21 cellular contexts compared by ENCODE assay signal in the genomic region with DNA sequence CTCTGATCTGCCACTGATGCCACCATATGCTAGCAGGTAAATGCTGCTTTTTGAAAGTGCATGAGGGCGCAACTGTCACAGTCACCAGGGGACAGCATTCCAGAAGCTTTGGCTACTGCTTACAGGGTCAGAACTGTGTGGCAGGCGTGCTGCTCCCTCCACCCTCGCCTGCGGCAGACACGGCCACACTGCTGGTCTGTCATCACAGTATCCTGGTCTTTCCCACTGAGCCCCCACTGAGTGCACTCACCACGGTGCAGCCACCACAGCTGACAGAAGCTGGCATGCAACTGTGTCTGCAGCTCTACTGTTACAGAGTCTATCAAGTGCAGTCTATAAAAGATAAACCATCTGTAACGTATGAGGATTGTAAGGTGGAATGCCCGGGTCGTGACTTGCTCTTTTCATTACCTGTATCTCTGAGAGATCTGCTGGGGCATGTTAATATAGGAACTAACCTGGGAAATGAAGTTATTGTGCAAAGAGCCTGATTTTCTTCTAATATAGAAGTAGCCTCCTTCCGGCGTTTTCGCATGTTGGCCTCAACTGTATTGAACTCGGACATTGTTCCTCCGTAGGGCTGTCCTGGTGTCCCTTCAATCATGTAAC. TPM values are rescaled to one million over a fixed set of nuclear protein-coding genes. Genes with fewer than 3 reads are reported as not detected.
DNase-seq lines count a peak whose midpoint lies in the region; ATAC-seq, FAIRE-seq and TF ChIP-seq lines count a peak whose summit lies in the region.
"Had no signal": no experiment of that assay in that cellular context is flagged by ENCODE, and none has a peak within 500 bp of the region (broad histone marks: within the 10 kb centered on the region; RNA-seq: fewer than 3 reads in every experiment).

No MANE protein-coding gene starts in this region.

- peaks cover 14 to 33% of the 10 kb centered on the region in 2 experiments for H3K36me3 ChIP-seq in HepG2 (replicated peaks in 1 of 2; ENCODE audit: control insufficient read depth in 1 of 2, insufficient read depth in 2 of 2, low read length in 2 of 2)
- H3K36me3 ChIP-seq in right lobe of liver = peaks cover 0 to 29% (median 5%) of the 10 kb centered on the region in 4 donors
- peaks cover 0 to 52% (median 2%) of the 10 kb centered on the region in 9 donors for H3K36me3 ChIP-seq in heart right ventricle
- peaks cover 5 to 9% of the 10 kb centered on the region in 2 donors for H3K36me3 ChIP-seq in thyroid gland

- H3K4me2 ChIP-seq in HepG2 (ENCODE audit: low read depth, low read length) = no peak overlapping the region
- H3K4me2 ChIP-seq: BLaER1, KMS-11, PC-9 had no signal

- no peaks in the 10 kb centered on the region for H3K9me3 Mint-ChIP-seq in neural crest cell
- H3K9me3 Mint-ChIP-seq in activated CD4-positive, alpha-beta T cell treated with anti-CD3 and anti-CD28 coated beads for 36 hours (ENCODE audit: low read depth) = no peaks in the 10 kb centered on the region
- H3K9me3 Mint-ChIP-seq: CD4-positive, CD25-positive, alpha-beta regulatory T cell; IgD-negative memory B cell had no signal

- no peak overlapping the region for H3K9ac ChIP-seq in HepG2 (ENCODE audit: insufficient read depth, low read depth, low read length)
- H3K9ac ChIP-seq: BLaER1, KMS-11 had no signal

- CTCF ChIA-PET in HepG2 (lab: Yijun Ruan, JAX; ENCODE audit: low intra/inter-chr PET ratio, low total read pairs) = no interaction called here
- CTCF ChIA-PET in activated CD4-positive, alpha-beta T cell treated with anti-CD3 and anti-CD28 coated beads for 36 hours (lab: Charles Lee) = interaction anchor here (0.7 kb wide), 1 partner anchor 131 kb away, joined by 3 read pairs; no protein-coding TSS in a partner anchor

- H3K9me3 ChIP-seq in HepG2 (ENCODE audit: low read length) (no peaks in the 10 kb centered on the region), right lobe of liver (no peaks in the 10 kb centered on the region), heart right ventricle (no peaks in the 10 kb centered on the region), thyroid gland (no peaks in the 10 kb centered on the region)
- H3K9me3 ChIP-seq: BLaER1, HAP-1 had no signal

- WGBS in HepG2 (ENCODE audit: low lambda C conversion rate) = 96% methylated on average over 14 of the region's 14 CpGs
- WGBS in right lobe of liver (ENCODE audit: insufficient coverage, low coverage, low lambda C conversion rate, missing lambda C conversion rate) = 80% methylated on average over 6 of the region's 14 CpGs
- WGBS in heart right ventricle, 2 donors = 65 to 80% methylated on average over 14 of the region's 14 CpGs
- 86 to 90% methylated on average over 12 to 14 of the region's 14 CpGs for WGBS in thyroid gland, 2 donors

- TF ChIP-seq EP300 in HepG2 (IDR thresholded peaks at IDR 0.05; ENCODE audit: low read depth in 2 of 2, low read length in 2 of 2) (no peak), HepG2 (CRISPR knock-in tag; IDR thresholded peaks at IDR 0.05; ENCODE audit: borderline replicate concordance) (no peak)

- no peak for TF ChIP-seq RAD21 in HepG2 (CRISPR knock-in tag; IDR thresholded peaks at IDR 0.05)

- H3K36me3 Mint-ChIP-seq in neural crest cell (ENCODE audit: low read depth) = peaks cover 5% of the 10 kb centered on the region
- H3K36me3 Mint-ChIP-seq in activated CD4-positive, alpha-beta T cell treated with anti-CD3 and anti-CD28 coated beads for 36 hours (ENCODE audit: low read depth) = peaks cover 5% of the 10 kb centered on the region

- no peak for FAIRE-seq in HepG2 (lab: Jason Lieb, UNC)
- FAIRE-seq: A204.1, D721Med, GM18507 had no signal

- BruUV-seq in HepG2 (replicated peaks; lab: Mats Ljungman, UMichigan) = no TSS peak

- H3K4me1 ChIP-seq in HepG2 (ENCODE audit: insufficient read depth, low read length) = peaks cover 23% of the 10 kb centered on the region
- H3K4me1 ChIP-seq in right lobe of liver = peaks cover 2 to 51% (median 10%) of the 10 kb centered on the region in 4 donors
- peaks cover 0 to 46% (median 20%) of the 10 kb centered on the region in 9 donors for H3K4me1 ChIP-seq in heart right ventricle
- H3K4me1 ChIP-seq in thyroid gland = peaks cover 19 to 25% of the 10 kb centered on the region in 2 donors
- H3K4me1 ChIP-seq: BLaER1 had no signal

- no peak for TF ChIP-seq POLR2A in HepG2 (IDR thresholded peaks at IDR 0.05; ENCODE audit: insufficient read depth in 1 of 2, low read depth in 2 of 2, low read length in 2 of 2)
- TF ChIP-seq POLR2A in right lobe of liver (IDR thresholded peaks at IDR 0.05) = no peak
- TF ChIP-seq POLR2A in thyroid gland (IDR thresholded peaks at IDR 0.05) = no peak

- DNase-seq in HepG2 (ENCODE audit: low spot score) (no peak), right lobe of liver (no peak), heart right ventricle (no peak), neural crest cell (ENCODE audit: low read depth, low spot score) (no peak), thyroid gland (no peak)
- DNase-seq in activated CD4-positive, alpha-beta T cell treated with anti-CD3 and anti-CD28 coated beads for 36 hours = no peak
- DNase-seq: CD4-positive, CD25-positive, alpha-beta regulatory T cell; GOT3; MM.1S; NCI-H2029; NCI-H526 treated with DMSO at 0.1 percent for 48 hours; PC-9; SHP77 had no signal

- TF ChIP-seq CTCF in HepG2 (CRISPR knock-in tag; IDR thresholded peaks at IDR 0.05) (no peak), right lobe of liver (IDR thresholded peaks at IDR 0.05) (no peak), heart right ventricle (IDR thresholded peaks at IDR 0.05) (peak in 5 of 9 donors; percentile 14 to 47 (median 37)), neural crest cell (conservative IDR thresholded peaks at IDR 0.05) (no peak), thyroid gland (IDR thresholded peaks at IDR 0.05) (no peak)

- H3K27ac ChIP-seq in HepG2 (ENCODE audit: extremely low read length, insufficient read depth, low read length) = no peak overlapping the region
- H3K27ac ChIP-seq in right lobe of liver = no peak overlapping the region
- no peak overlapping the region for H3K27ac ChIP-seq in heart right ventricle
- no peak overlapping the region for H3K27ac ChIP-seq in thyroid gland
- H3K27ac ChIP-seq: BLaER1, KMS-11, PC-9 had no signal

- no peaks in the 10 kb centered on the region for H3K27me3 Mint-ChIP-seq in neural crest cell (ENCODE audit: low read depth)
- H3K27me3 Mint-ChIP-seq in activated CD4-positive, alpha-beta T cell treated with anti-CD3 and anti-CD28 coated beads for 36 hours = no peaks in the 10 kb centered on the region
- H3K27me3 Mint-ChIP-seq: CD4-positive, CD25-positive, alpha-beta regulatory T cell; IgD-negative memory B cell had no signal

- peaks cover 16% of the 10 kb centered on the region for H3K4me1 Mint-ChIP-seq in neural crest cell
- no peaks in the 10 kb centered on the region for H3K4me1 Mint-ChIP-seq in activated CD4-positive, alpha-beta T cell treated with anti-CD3 and anti-CD28 coated beads for 36 hours

- no peak overlapping the region for H2AFZ ChIP-seq in HepG2 (ENCODE audit: low read length)
- H2AFZ ChIP-seq: PC-9 had no signal

- POLR2A ChIA-PET in HepG2 (lab: Yijun Ruan, JAX) = no interaction called here
- POLR2A ChIA-PET in activated CD4-positive, alpha-beta T cell treated with anti-CD3 and anti-CD28 coated beads for 36 hours (lab: Charles Lee) = no interaction called here

- H3K4me3 Mint-ChIP-seq in neural crest cell = no peak overlapping the region
- no peak overlapping the region for H3K4me3 Mint-ChIP-seq in activated CD4-positive, alpha-beta T cell treated with anti-CD3 and anti-CD28 coated beads for 36 hours
- H3K4me3 Mint-ChIP-seq: CD4-positive, CD25-positive, alpha-beta regulatory T cell; IgD-negative memory B cell had no signal

- H3K4me3 ChIP-seq in HepG2 (replicated peaks in 1 of 3; ENCODE audit: insufficient read depth in 1 of 3, low read depth in 2 of 3, low read length in 3 of 3) = no peak overlapping the region
- H3K4me3 ChIP-seq in right lobe of liver = no peak overlapping the region
- no peak overlapping the region for H3K4me3 ChIP-seq in heart right ventricle
- H3K4me3 ChIP-seq in thyroid gland (replicated peaks in 1 of 3) = no peak overlapping the region
- H3K4me3 ChIP-seq: BLaER1, HAP-1, PC-9 had no signal

- in situ Hi-C loops in HepG2 (cut with HindIII; ENCODE audit: extremely low pct_ligation_motif_present, low pct_unique_long_range_greater_than_20kb) = no loop called here

- H4K20me1 ChIP-seq in HepG2 (ENCODE audit: insufficient read depth, low read length) = 0 out of 2 replicates have a peak, but pooled peaks cover 3% of the 10 kb centered on the region

- intact Hi-C loops in HepG2 (cut with micrococcal nuclease; ENCODE audit: unreplicated experiment) (no loop called here), right lobe of liver (cut with DNase I) (loop anchor here in 1 of 2 donors (10.0 kb wide), 1 partner anchor 134 kb away; no protein-coding TSS in a partner anchor), heart right ventricle (cut with DNase I) (loop anchor here in 1 of 10 donors (10.0 kb wide), 1 partner anchor 134 kb away; no protein-coding TSS in a partner anchor), thyroid gland (cut with DNase I) (no loop called here)
- intact Hi-C loops in activated CD4-positive, alpha-beta T cell treated with anti-CD3 and anti-CD28 coated beads for 36 hours (cut with DNase I, micrococcal nuclease) = no loop called here

- ATAC-seq in HepG2 (no peak), right lobe of liver (no peak), heart right ventricle (peak in 6 of 8 donors; percentile 48 to 83 (median 72)), GM19395 (IDR thresholded peaks at IDR 0.05; ENCODE audit: unreplicated experiment) (no peak)
- ATAC-seq in activated CD4-positive, alpha-beta T cell treated with anti-CD3 and anti-CD28 coated beads for 36 hours = no peak

- H3K79me2 ChIP-seq in HepG2 (ENCODE audit: insufficient read depth, low read length) = peaks cover 44% of the 10 kb centered on the region

- no peaks in the 10 kb centered on the region for H3K27me3 ChIP-seq in HepG2 (ENCODE audit: control insufficient read depth in 1 of 2, insufficient read depth in 2 of 2, low read length in 2 of 2)
- H3K27me3 ChIP-seq in right lobe of liver = no peaks in the 10 kb centered on the region
- no peaks in the 10 kb centered on the region for H3K27me3 ChIP-seq in heart right ventricle
- H3K27me3 ChIP-seq in thyroid gland = no peaks in the 10 kb centered on the region
- H3K27me3 ChIP-seq: BLaER1 had no signal

- peak overlapping the region; percentile 58 for H3K27ac Mint-ChIP-seq in neural crest cell (ENCODE audit: unreplicated experiment)
- H3K27ac Mint-ChIP-seq in activated CD4-positive, alpha-beta T cell treated with anti-CD3 and anti-CD28 coated beads for 36 hours = no peak overlapping the region
- H3K27ac Mint-ChIP-seq: CD4-positive, CD25-positive, alpha-beta regulatory T cell had no signal

RNA-seq across cellular contexts. Expression of a gene that starts 24.5 kb away (rescaled TPM):
- total RNA-seq in HepG2 (2016; rRNA removed; fragmentation: Illumina TruSeq; extraction: Trizol) (84.6 and 96.9 TPM in 2 replicates), right lobe of liver (100 to 1,000 TPM in 4 of 6 experiments, 10 to 100 TPM in 2; 56.8 to 140 (median 103) TPM), heart right ventricle (10 to 100 TPM; 13.9 to 42.8 (median 34.6) TPM), neural crest cell (22.6 and 27.5 TPM in 2 replicates), thyroid gland (100 to 1,000 TPM in 1 of 4 donors, 10 to 100 TPM in 3; 67.3 to 210 (median 82.0) TPM)
- total RNA-seq in HepG2 (2016; cell fraction: cytosol; rRNA removed; fragmentation: Illumina TruSeq; extraction: Trizol; ENCODE audit: low read depth) = 11.5 and 11.6 TPM in 2 replicates
- 74.6 and 95.9 TPM in 2 replicates for total RNA-seq in HepG2 (2016; cell fraction: insoluble cytoplasmic fraction; rRNA removed; fragmentation: Illumina TruSeq; extraction: Trizol)
- total RNA-seq in HepG2 (2016; cell fraction: membrane; rRNA removed; fragmentation: Illumina TruSeq; extraction: Trizol) = 35.6 and 39.1 TPM in 2 replicates
- 62.3 and 75.3 TPM in 2 replicates for total RNA-seq in HepG2 (2016; cell fraction: nucleus; rRNA removed; fragmentation: Illumina TruSeq; extraction: Trizol)
- polyA plus RNA-seq in HepG2 (2011; rRNA removed) (21.5 and 35.3 TPM in 2 replicates), heart right ventricle (10 to 100 TPM in 1 of 2 donors, 1 to 10 TPM in 1; 6.0 to 13.5 TPM)
- 12.9 and 21.5 TPM in 2 replicates for polyA plus RNA-seq in HepG2 (2011; cell fraction: cytosol; rRNA removed)
- 29.1 and 32.0 TPM in 2 replicates for polyA plus RNA-seq in HepG2 (2011; cell fraction: nucleus; rRNA removed)
- 66.0 and 93.9 TPM in 2 replicates for polyA plus RNA-seq in HepG2 (2012)
- polyA plus RNA-seq in HepG2 (2016; cell fraction: cytosol; fragmentation: Illumina TruSeq; extraction: Trizol; ENCODE audit: low read depth) = 3.5 and 3.7 TPM in 2 replicates
- polyA plus RNA-seq in HepG2 (2016; cell fraction: insoluble cytoplasmic fraction; fragmentation: Illumina TruSeq; extraction: Trizol; ENCODE audit: low read depth) = 80.0 and 80.6 TPM in 2 replicates
- 12.9 and 13.2 TPM in 2 replicates for polyA plus RNA-seq in HepG2 (2016; cell fraction: membrane; fragmentation: Illumina TruSeq; extraction: Trizol; ENCODE audit: low read depth)
- 78.5 and 78.7 TPM in 2 replicates for polyA plus RNA-seq in HepG2 (2016; cell fraction: nucleus; fragmentation: Illumina TruSeq; extraction: Trizol; ENCODE audit: insufficient read depth, low read depth)
- polyA minus RNA-seq in HepG2 (2011; rRNA and poly(A)+ RNA removed; ENCODE audit: low replicate concordance) = 29.2 and 35.2 TPM in 2 replicates
- 31.5 and 48.1 TPM in 2 replicates for polyA minus RNA-seq in HepG2 (2011; cell fraction: cytosol; rRNA and poly(A)+ RNA removed)
- polyA minus RNA-seq in HepG2 (2011; cell fraction: nucleus; rRNA and poly(A)+ RNA removed) = 101 and 110 TPM in 2 replicates
- total RNA-seq in activated CD4-positive, alpha-beta T cell treated with anti-CD3 and anti-CD28 coated beads for 36 hours = 10 to 100 TPM; 18.2 to 23.5 TPM

Comparison
In these comparisons a context has a peak if more than half of its experiments do, and no peak if none do; other contexts are left out.
1. ATAC-seq: peak in heart right ventricle (6 of 8); none in HepG2 (single experiment), right lobe of liver (0 of 4), activated CD4-positive, alpha-beta T cell treated with anti-CD3 and anti-CD28 coated beads for 36 hours (single experiment) and GM19395 (single experiment).
2. CTCF ChIP-seq: peak in heart right ventricle (5 of 9); none in HepG2 (single experiment), right lobe of liver (0 of 4), neural crest cell (single experiment) and thyroid gland (0 of 6).